In the genomic region with DNA sequence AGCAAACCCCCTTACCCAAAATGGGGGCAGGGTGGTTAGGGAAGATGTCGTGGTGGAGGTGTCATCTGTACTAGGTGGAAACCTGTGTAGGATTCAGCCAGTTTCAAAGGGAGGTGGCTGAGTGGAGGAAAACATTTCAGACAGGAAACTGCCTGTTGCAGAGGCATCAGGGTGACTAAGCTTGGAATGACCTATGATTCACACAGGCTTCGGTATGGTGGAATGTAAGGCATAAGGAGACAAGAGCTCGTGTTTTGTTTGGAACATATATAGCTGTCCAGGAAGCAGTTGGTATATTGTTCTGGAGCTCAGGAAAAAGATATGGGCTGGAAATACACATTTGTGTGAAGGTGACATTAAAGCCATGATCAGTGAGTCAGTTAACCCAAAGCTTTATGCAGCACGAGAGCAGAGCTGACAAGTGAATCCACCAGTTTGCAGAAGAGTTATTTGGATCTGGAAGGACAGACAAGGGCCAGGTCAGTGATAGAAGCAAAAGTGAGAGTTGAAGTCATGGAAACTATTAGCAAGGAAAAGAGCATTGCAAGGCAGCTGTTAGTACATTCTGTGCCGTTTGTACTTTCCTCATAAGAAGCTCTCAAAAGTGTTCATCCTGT, we compare ENCODE assay signal across 10 cellular contexts. TPM values are rescaled to one million over a fixed set of nuclear protein-coding genes. Genes with fewer than 3 reads are reported as not detected.
DNase-seq lines count a peak whose midpoint lies in the region; ATAC-seq and TF ChIP-seq lines count a peak whose summit lies in the region.
"Had no signal": no experiment of that assay in that cellular context is flagged by ENCODE, and none has a peak within 500 bp of the region (broad histone marks: within the 10 kb centered on the region; RNA-seq: fewer than 3 reads in every experiment).

No MANE protein-coding gene starts in this region.

- peaks cover 0 to 22% (median 0%) of the 10 kb centered on the region in 4 donors for H3K4me1 ChIP-seq in esophagus muscularis mucosa

- no peak for TF ChIP-seq POLR2A in esophagus muscularis mucosa (IDR thresholded peaks at IDR 0.05; ENCODE audit: low read depth)

- peaks cover 80 to 100% (median 91%) of the 10 kb centered on the region in 4 donors for H3K36me3 ChIP-seq in esophagus muscularis mucosa

- ATAC-seq in HG03045 (IDR thresholded peaks at IDR 0.05; ENCODE audit: unreplicated experiment) (no peak), HG03460 (IDR thresholded peaks at IDR 0.05; ENCODE audit: unreplicated experiment) (no peak), HG02642 (IDR thresholded peaks at IDR 0.05; ENCODE audit: poor library complexity, unreplicated experiment) (no peak)

- peak; percentile 78 for DNase-seq in GM04503 (ENCODE audit: low read depth)
- DNase-seq in RPMI7951 (ENCODE audit: low read depth), result peak; percentile 89
- DNase-seq in esophagus muscularis mucosa (ENCODE audit: extremely low spot score), result peak; percentile 62
- DNase-seq in retinal pigment epithelial cell (ENCODE audit: low read depth), result peak; percentile 91
- no peak for DNase-seq in activated CD8-positive, alpha-beta memory T cell treated with anti-CD3 and anti-CD28 coated beads, Interleukin-2, amount 50 U/mL, for 48 hours
- DNase-seq: NCI-H1105 treated with DMSO at 0.1 percent for 48 hours; stimulated activated naive CD4-positive, alpha-beta T cell had no signal

- TF ChIP-seq EP300 in esophagus muscularis mucosa (IDR thresholded peaks at IDR 0.05), result no peak

- WGBS in esophagus muscularis mucosa, result 45% methylated on average over 5 of the region's 5 CpGs

- intact Hi-C loops in esophagus muscularis mucosa (cut with DNase I), result no loop called here

- no peak for TF ChIP-seq CTCF in esophagus muscularis mucosa (IDR thresholded peaks at IDR 0.05)
- TF ChIP-seq CTCF in retinal pigment epithelial cell (conservative IDR thresholded peaks at IDR 0.05; ENCODE audit: low read depth, low read length), result no peak

- peak overlapping the region; percentile 33 to 66 (median 58) for H3K27ac ChIP-seq in esophagus muscularis mucosa (replicated peaks in 1 of 4)

- no peak overlapping the region for H3K4me3 ChIP-seq in esophagus muscularis mucosa
- H3K4me3 ChIP-seq in retinal pigment epithelial cell (ENCODE audit: low read length), result no peak overlapping the region

- no peaks in the 10 kb centered on the region for H3K9me3 ChIP-seq in esophagus muscularis mucosa

- H3K27me3 ChIP-seq in esophagus muscularis mucosa, result no peaks in the 10 kb centered on the region

RNA-seq across cellular contexts. Expression of gene UTP25, which starts 12.2 kb away (rescaled TPM):
- total RNA-seq in RPMI7951 (2014; rRNA removed; shearing (Covaris generic)), result 5.3 and 7.0 TPM in 2 replicates
- 1 to 10 TPM; 3.7 to 8.0 (median 7.3) TPM for total RNA-seq in esophagus muscularis mucosa

RNA-seq across cellular contexts. Expression of gene IRF6, which starts 34.0 kb away (rescaled TPM):
- 0.20 and 0.24 TPM in 2 replicates for total RNA-seq in RPMI7951 (2014; rRNA removed; shearing (Covaris generic))
- 1 to 10 TPM in 1 of 4 donors, under 1 TPM in 3; 0.46 to 1.2 (median 0.75) TPM for total RNA-seq in esophagus muscularis mucosa

RNA-seq across cellular contexts. Expression of gene C1orf74, which starts 55.6 kb away (rescaled TPM):
- 4.0 TPM in 2 replicates for total RNA-seq in RPMI7951 (2014; rRNA removed; shearing (Covaris generic))
- total RNA-seq in esophagus muscularis mucosa, result 1 to 10 TPM in 2 of 4 donors, under 1 TPM in 2; 0.42 to 1.6 (median 0.86) TPM
